Comparison of ENCODE assay signal across 8 cellular contexts in the genomic region with DNA sequence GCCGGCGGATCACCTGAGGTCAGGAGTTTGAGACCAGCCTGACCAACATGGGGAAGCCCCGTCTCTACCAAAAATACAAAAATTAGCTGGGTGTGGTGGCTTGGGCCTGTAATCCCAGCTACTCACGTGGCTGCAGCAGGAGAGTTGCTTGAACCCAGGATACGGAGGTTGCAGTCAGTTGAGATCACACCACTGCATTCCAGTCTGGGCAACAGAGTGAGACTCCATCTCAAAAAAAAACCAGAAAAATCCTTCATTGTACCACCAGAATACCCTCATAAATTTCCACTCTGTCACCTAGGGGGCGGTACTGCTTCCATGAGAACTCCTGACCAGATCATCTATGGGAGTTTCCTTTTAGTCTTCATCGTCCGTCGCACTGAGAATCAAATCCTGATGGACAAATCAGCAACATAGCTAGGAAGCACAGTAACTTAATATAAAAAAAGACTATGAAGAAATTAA.
DNase-seq lines count a peak whose midpoint lies in the region; ATAC-seq, FAIRE-seq and TF ChIP-seq lines count a peak whose summit lies in the region.

No MANE protein-coding gene starts in this region.

- no peaks in the 10 kb centered on the region for H4K20me1 ChIP-seq in PC-9 (ENCODE audit: insufficient read depth)

- peak overlapping the region; percentile 58 for H3K4me2 ChIP-seq in PC-9

- no peak for ATAC-seq in GM18519 (IDR thresholded peaks at IDR 0.05; ENCODE audit: low FRiP score, unreplicated experiment)

- no peak overlapping the region; the same call in 1 of the 2 replicates for H3K4me3 ChIP-seq in PC-9

- TF ChIP-seq CTCF in PC-9 (conservative IDR thresholded peaks at IDR 0.05) (peak; percentile 60; the same call in 1 of the 2 replicates), chondrocyte (IDR thresholded peaks at IDR 0.05) (peak; percentile 73), progenitor cell of endocrine pancreas (IDR thresholded peaks at IDR 0.05; ENCODE audit: unreplicated experiment) (peak; percentile 12)

- H3K4me3 Mint-ChIP-seq in chondrocyte (ENCODE audit: unreplicated experiment): peak overlapping the region; percentile 54
- no peak overlapping the region for H3K4me3 Mint-ChIP-seq in progenitor cell of endocrine pancreas (ENCODE audit: low read depth)

- no peak for FAIRE-seq in GM12891 (lab: Jason Lieb, UNC)

- H3K27ac Mint-ChIP-seq in chondrocyte (ENCODE audit: unreplicated experiment) (peak overlapping the region; percentile 93), progenitor cell of endocrine pancreas (no peak overlapping the region)

- peaks cover 38% of the 10 kb centered on the region for H3K4me1 ChIP-seq in PC-9 (replicated peaks; ENCODE audit: insufficient read depth)

- CTCF ChIA-PET in PC-9 (lab: Charles Lee): interaction anchor here (0.6 to 2.7 kb wide), 13 partner anchors 11 to 626 kb away, joined by 3 to 17 read pairs (median 6); no protein-coding TSS in a partner anchor

- TF ChIP-seq POLR2A in GM12891 (IDR thresholded peaks at IDR 0.05; ENCODE audit: low read depth, low read length): no peak

- H3K79me2 ChIP-seq in PC-9 (ENCODE audit: low read depth): peaks cover 72% of the 10 kb centered on the region

- H3K36me3 ChIP-seq in PC-9 (ENCODE audit: low read depth): peaks cover 37% of the 10 kb centered on the region

- H3K27me3 ChIP-seq in PC-9 (ENCODE audit: insufficient read depth, low read depth): no peaks in the 10 kb centered on the region

- peaks cover 64% of the 10 kb centered on the region for H3F3A ChIP-seq in PC-9 (ENCODE audit: insufficient read depth, low read depth)

- H3K27me3 Mint-ChIP-seq in chondrocyte (ENCODE audit: low read depth) (no peaks in the 10 kb centered on the region), progenitor cell of endocrine pancreas (no peaks in the 10 kb centered on the region)

- H3K9me3 Mint-ChIP-seq in chondrocyte (ENCODE audit: low read depth) (peaks cover 3% of the 10 kb centered on the region), progenitor cell of endocrine pancreas (ENCODE audit: low read depth) (no peaks in the 10 kb centered on the region)

- no TSS peak for BruUV-seq in PC-9 (replicated peaks; lab: Mats Ljungman, UMichigan)

- H3K9me3 ChIP-seq in PC-9 (ENCODE audit: insufficient read depth, low read depth): no peaks in the 10 kb centered on the region

- DNase-seq in A172 (ENCODE audit: low spot score) (peak; percentile 71), GM12891 (ENCODE audit: insufficient read length, low spot score) (no peak), PC-9 (peak in 1 of 2 experiments; percentile 52), chondrocyte (ENCODE audit: low spot score) (no peak), progenitor cell of endocrine pancreas (ENCODE audit: low spot score, unreplicated experiment) (no peak), DMS79 treated with DMSO at 0.1 percent for 48 hours (lab: John Stamatoyannopoulos, UW) (no peak), NCI-H774 (lab: John Stamatoyannopoulos, UW) (no peak)

- POLR2A ChIA-PET in PC-9 (lab: Charles Lee; ENCODE audit: unreplicated experiment): interaction anchor here (0.6 to 1.1 kb wide), 2 partner anchors 14 to 47 kb away, joined by 3 to 11 read pairs; no protein-coding TSS in a partner anchor

- peak overlapping the region; percentile 7; the same call in 1 of the 2 replicates for H2AFZ ChIP-seq in PC-9

- H3K4me1 Mint-ChIP-seq in chondrocyte (ENCODE audit: low read depth) (peaks cover 66% of the 10 kb centered on the region), progenitor cell of endocrine pancreas (ENCODE audit: low read depth) (no peaks in the 10 kb centered on the region)

- no peaks in the 10 kb centered on the region for H3K9me2 ChIP-seq in PC-9 (ENCODE audit: insufficient read depth)

- intact Hi-C loops in PC-9 (cut with micrococcal nuclease; ENCODE audit: unreplicated experiment): loop anchor here (1.0 to 5.0 kb wide), 4 partner anchors 46 to 148 kb away; no protein-coding TSS in a partner anchor

- peak overlapping the region; percentile 97 for H3K27ac ChIP-seq in PC-9

- H3K36me3 Mint-ChIP-seq in chondrocyte (ENCODE audit: low read depth): no peaks in the 10 kb centered on the region
- H3K36me3 Mint-ChIP-seq in progenitor cell of endocrine pancreas (ENCODE audit: insufficient read depth): no peaks in the 10 kb centered on the region

TF ChIP-seq in GM12891, 5 proteins besides CTCF, POLR2A, EP300 and RAD21:
- TF ChIP-seq PAX5 (IDR thresholded peaks at IDR 0.05; ENCODE audit: insufficient read depth, low read length, severe bottlenecking) (no peak), SPI1 (IDR thresholded peaks at IDR 0.05; ENCODE audit: low read depth, low read length) (no peak), POLR2AphosphoS5 (IDR thresholded peaks at IDR 0.05; ENCODE audit: low read depth, low read length) (peak; percentile 64), TAF1 (IDR thresholded peaks at IDR 0.05; ENCODE audit: low read depth, low read length) (no peak), POU2F2 (IDR thresholded peaks at IDR 0.05; ENCODE audit: low read depth, low read length) (no peak)
TF ChIP-seq in GM12891: peak in this region for 1.

Comparison
In these comparisons a context has a peak if more than half of its experiments do, and no peak if none do; other contexts are left out.
1. CTCF ChIP-seq: peak in every context shown above with its lines; median percentile 73 in chondrocyte; 60 in PC-9; 12 in progenitor cell of endocrine pancreas.